ENCODE assay signal across 9 cellular contexts in the genomic region with DNA sequence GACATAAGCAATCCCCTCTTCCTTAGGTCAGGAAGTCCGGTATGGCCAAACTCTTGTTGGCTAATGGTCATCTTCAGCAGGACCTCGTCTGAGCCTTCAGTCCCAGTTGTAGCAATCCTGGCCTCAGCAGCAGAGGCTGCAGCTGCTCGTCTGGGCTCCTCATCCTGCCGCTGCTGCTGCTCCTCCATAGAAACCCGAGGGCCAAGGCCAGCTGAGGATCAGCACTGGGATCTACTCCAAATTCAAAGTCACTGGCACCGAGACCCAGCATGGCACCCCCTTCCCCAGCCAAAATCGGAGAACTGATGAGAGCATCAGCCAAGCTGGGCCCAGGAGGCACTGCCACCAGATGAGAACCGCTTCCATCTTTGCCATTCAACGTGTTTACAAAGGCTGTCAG. TPM values are rescaled to one million over a fixed set of nuclear protein-coding genes. Genes with fewer than 3 reads are reported as not detected.
"Had no signal": no experiment of that assay in that cellular context is flagged by ENCODE, and none has a peak within 500 bp of the region (broad histone marks: within the 10 kb centered on the region; RNA-seq: fewer than 3 reads in every experiment).

No MANE protein-coding gene starts in this region.

- H3K27ac ChIP-seq: GM23248 had no signal

- H2AFZ ChIP-seq: GM23248 had no signal

- H3K4me3 ChIP-seq: GM23248, K562 had no signal

- DNase-seq: GM23248, GOT3, H7, HCEC 1CT, IMR-90, KG1 had no signal

- H3K9ac ChIP-seq: GM23248 had no signal

RNA-seq across cellular contexts. Expression of gene CLDN14, which starts 6.3 kb away (rescaled TPM):
- total RNA-seq: GM23248, H4, H7, HT-29, IMR-90, K562 had no signal
